Comparison of ENCODE assay signal across 21 cellular contexts in the genomic region with DNA sequence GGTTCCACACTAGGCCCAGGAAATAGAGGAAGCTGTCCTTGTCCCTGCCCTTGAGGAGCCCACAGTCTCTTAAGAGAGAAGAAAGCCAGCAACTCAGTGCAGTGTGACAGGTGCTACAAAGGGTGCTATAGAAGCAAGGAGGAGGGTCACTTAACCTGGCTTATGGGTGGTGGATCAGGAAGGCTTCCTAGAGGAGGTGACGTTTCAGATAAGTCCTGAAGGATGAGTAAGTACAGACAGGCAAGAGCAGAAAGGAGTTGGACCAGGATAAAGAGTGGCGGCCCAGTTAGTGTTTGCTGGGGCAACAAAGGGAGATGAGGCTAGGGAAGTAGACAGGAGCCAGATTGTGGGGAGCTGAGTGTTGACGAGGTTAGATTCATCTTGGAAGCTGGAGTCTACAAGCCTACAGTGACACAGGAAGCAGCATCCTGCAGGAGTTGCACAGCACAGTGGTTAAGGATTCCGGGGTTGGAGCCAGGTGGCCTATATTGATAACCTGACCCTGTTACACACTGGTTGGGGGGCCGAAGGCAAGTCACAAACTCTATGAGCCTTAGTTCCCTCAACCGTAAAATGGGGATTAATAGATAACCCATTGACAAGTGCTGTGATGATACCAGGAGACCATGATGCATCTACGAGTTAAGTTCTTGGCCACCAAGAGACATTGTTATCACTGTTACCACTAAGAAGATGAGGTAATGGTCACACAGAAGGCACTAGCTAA. TPM values are rescaled to one million over a fixed set of nuclear protein-coding genes. Genes with fewer than 3 reads are reported as not detected.
A peak's percentile ranks its signal among the peaks of the same experiment; 100 is the strongest.
DNase-seq lines count a peak whose midpoint lies in the region; ATAC-seq, FAIRE-seq and TF ChIP-seq lines count a peak whose summit lies in the region.
"Had no signal": no experiment of that assay in that cellular context is flagged by ENCODE, and none has a peak within 500 bp of the region (broad histone marks: within the 10 kb centered on the region; RNA-seq: fewer than 3 reads in every experiment).

No MANE protein-coding gene starts in this region.

- CTCF ChIA-PET in K562 (lab: Yijun Ruan, JAX; ENCODE audit: low intra/inter-chr PET ratio) = no interaction called here

- intact Hi-C loops in K562 (cut with micrococcal nuclease) = no loop called here
- intact Hi-C loops in sciatic nerve (cut with DNase I) = no loop called here

- H3K36me3 ChIP-seq in K562 (ENCODE audit: control insufficient read depth, insufficient read depth, low read length) = no peaks in the 10 kb centered on the region
- H3K36me3 ChIP-seq: HAP-1 had no signal

- H3K4me2 ChIP-seq in K562 (ENCODE audit: insufficient read depth, low read length) = no peak overlapping the region
- H3K4me2 ChIP-seq: BLaER1 had no signal

- H3K9me3 ChIP-seq in K562 (replicated peaks; ENCODE audit: control insufficient read depth, insufficient read depth, low read depth, low read length) = no peaks in the 10 kb centered on the region
- H3K9me3 ChIP-seq: BLaER1, Caco-2, HAP-1 had no signal

- no peak for TF ChIP-seq CTCF in NB4 (IDR thresholded peaks at IDR 0.05; ENCODE audit: low read depth, low read length)
- TF ChIP-seq CTCF in K562 (IDR thresholded peaks at IDR 0.05 in 2 of 3, conservative IDR thresholded peaks at IDR 0.05 in 1 of 3; ENCODE audit: insufficient read depth in 2 of 3, low read depth in 1 of 3, low read length in 3 of 3) = no peak

- H4K20me1 ChIP-seq in K562 (replicated peaks; ENCODE audit: control insufficient read depth, insufficient read depth, low read length) = 0 out of 2 replicates have a peak, but pooled peaks cover 6% of the 10 kb centered on the region

- H3K9ac ChIP-seq in K562 (ENCODE audit: insufficient read depth in 1 of 2, low read depth in 2 of 2, low read length in 2 of 2) = no peak overlapping the region
- H3K9ac ChIP-seq: BLaER1 had no signal

- no TSS peak for BruUV-seq in K562 (replicated peaks; lab: Mats Ljungman, UMichigan)

- in situ Hi-C loops in K562 (cut with MboI) = no loop called here

- TF ChIP-seq RAD21 in K562 (CRISPR knock-in tag; conservative IDR thresholded peaks at IDR 0.05 in 1 of 2, IDR thresholded peaks at IDR 0.05 in 1 of 2) = no peak

- H3K27ac ChIP-seq in K562 (ENCODE audit: extremely low read depth, low read depth, low read length) = no peak overlapping the region
- H3K27ac ChIP-seq: BLaER1, C4-2B had no signal

- peaks cover 4% of the 10 kb centered on the region for H3K9me1 ChIP-seq in K562 (ENCODE audit: control insufficient read depth, insufficient read depth, low read length)

- H2AFZ ChIP-seq in K562 (ENCODE audit: low read depth, low read length) = peak overlapping the region; percentile 47; the same call in 1 of the 2 replicates

- TF ChIP-seq EP300 in K562 (IDR thresholded peaks at IDR 0.05; ENCODE audit: low read length) = no peak

- WGBS in K562 (ENCODE audit: insufficient coverage, low coverage, missing lambda C conversion rate) = 7% methylated on average over 7 of the region's 7 CpGs

- peak; percentile 52 for ATAC-seq in K562
- ATAC-seq in sciatic nerve = no peak
- ATAC-seq in GM21619 (IDR thresholded peaks at IDR 0.05; ENCODE audit: unreplicated experiment) = no peak
- ATAC-seq in esophagus mucosa = no peak
- ATAC-seq: CD8-positive, alpha-beta T cell; GM12878 had no signal

- peaks cover 11 to 18% of the 10 kb centered on the region in 2 experiments for H3K27me3 ChIP-seq in K562 (ENCODE audit: control insufficient read depth in 2 of 2, insufficient read depth in 2 of 2, low read length in 2 of 2)

- peak; percentile 46 for FAIRE-seq in K562 (lab: Jason Lieb, UNC)
- FAIRE-seq: GM12878, H54 had no signal

- H3K4me1 ChIP-seq in K562 (replicated peaks in 1 of 2; ENCODE audit: control insufficient read depth in 2 of 2, insufficient read depth in 2 of 2, low read length in 2 of 2) = peaks cover 3 to 13% of the 10 kb centered on the region in 2 experiments; a peak in 3 of 5 replicates

- DNase-seq in NB4 (ENCODE audit: low read depth) (peak; percentile 27), K562 (ENCODE audit: extremely low read depth in 1 of 4, low spot score in 3 of 4) (peak in 1 of 4 experiments; percentile 32), sciatic nerve (ENCODE audit: low spot score) (peak; percentile 21), T-helper 1 cell (no peak)
- DNase-seq: Caco-2; CD4-positive, CD25-positive, alpha-beta regulatory T cell; CD8-positive, alpha-beta T cell; DMS79; EL; GDM1; GOT3; HFFc6 had no signal

- no peaks in the 10 kb centered on the region for H3K79me2 ChIP-seq in K562 (ENCODE audit: control insufficient read depth, insufficient read depth, low read length)

- H3K4me3 ChIP-seq in NB4 (ENCODE audit: low read depth, low read length) (no peak overlapping the region), K562 (no peak overlapping the region)
- H3K4me3 ChIP-seq: BLaER1, GM12878, HAP-1 had no signal

- POLR2A ChIA-PET in K562 (lab: Yijun Ruan, JAX) = interaction anchor here (0.6 to 2.0 kb wide), 4 partner anchors 8 to 113 kb away, joined by 3 to 6 read pairs (median 4); a partner anchor contains a TSS

- TF ChIP-seq POLR2A in NB4 (IDR thresholded peaks at IDR 0.05; ENCODE audit: extremely low read depth, insufficient read length) = no peak
- TF ChIP-seq POLR2A in K562 (conservative IDR thresholded peaks at IDR 0.05) = no peak

TF ChIP-seq in K562, 482 proteins besides CTCF, POLR2A, EP300 and RAD21 (continues in another document):
- TF ChIP-seq RCOR1 (IDR thresholded peaks at IDR 0.05; ENCODE audit: borderline replicate concordance in 1 of 2, low read depth in 2 of 2, low read length in 2 of 2) (0 out of 4 replicates have a peak, but pooled peaks of 1 of the 2 experiments have one; percentile 5), ZNF436 (CRISPR knock-in tag; IDR thresholded peaks at IDR 0.05) (peak; percentile 74), RNF2 (IDR thresholded peaks at IDR 0.05) (no peak), KDM2B (CRISPR knock-in tag; IDR thresholded peaks at IDR 0.05) (no peak)

RNA-seq across cellular contexts. Expression of a gene that starts 5.4 kb away (rescaled TPM):
- total RNA-seq in K562 (2011; cell fraction: chromatin; rRNA removed; ENCODE audit: low replicate concordance) = 9.0 and 14.1 TPM in 2 replicates
- 10.5 and 14.0 TPM in 2 replicates for total RNA-seq in K562 (2011; cell fraction: nucleolus; rRNA removed)
- 10.1 and 17.3 TPM in 2 replicates for total RNA-seq in K562 (2011; cell fraction: nucleoplasm; rRNA removed)
- total RNA-seq in K562 (2014; rRNA removed) = 16.3 and 23.8 TPM in 2 replicates
- total RNA-seq in K562 (2014; rRNA removed; fragmentation: Illumina TruSeq; extraction: Trizol) = 5.1 and 5.4 TPM in 2 replicates
- total RNA-seq in K562 (2015; rRNA removed; fragmentation: Illumina TruSeq; extraction: Trizol) = 7.1 and 8.3 TPM in 2 replicates
- 13.4 and 14.0 TPM in 2 replicates for total RNA-seq in K562 (2021)
- polyA plus RNA-seq in K562 (2011; rRNA removed) = 7.9 and 9.4 TPM in 2 replicates
- polyA plus RNA-seq in K562 (2011; cell fraction: cytosol; rRNA removed) = 7.8 and 18.0 TPM in 2 replicates
- 10.5 and 16.5 TPM in 2 replicates for polyA plus RNA-seq in K562 (2011; cell fraction: nucleus; rRNA removed)
- polyA plus RNA-seq in K562 (2012) = 5.0 and 9.0 TPM in 2 replicates
- polyA plus RNA-seq in K562 (2014; fragmentation: Illumina TruSeq; extraction: Trizol) = 9.5 and 14.8 TPM in 2 replicates
- 1 to 10 TPM; 2.8 to 3.4 TPM for polyA plus RNA-seq in K562 (2014; fragmentation: Nextera tagmentation; extraction: Ambion mirVana)
- 12.0 and 20.9 TPM in 2 replicates for polyA plus RNA-seq in K562 (2014; rRNA removed)
- 5.1 and 5.6 TPM in 2 replicates for polyA minus RNA-seq in K562 (2011; rRNA and poly(A)+ RNA removed)
- polyA minus RNA-seq in K562 (2011; cell fraction: cytosol; rRNA and poly(A)+ RNA removed) = 4.7 and 8.4 TPM in 2 replicates
- polyA minus RNA-seq in K562 (2011; cell fraction: nucleus; rRNA and poly(A)+ RNA removed) = 5.2 and 6.5 TPM in 2 replicates
- total RNA-seq in sciatic nerve = 11.5 TPM
- total RNA-seq in esophagus mucosa = 1.3 TPM
- total RNA-seq: B cell; CD4-positive, CD25-positive, alpha-beta regulatory T cell; CD8-positive, alpha-beta T cell; GM12878; HFFc6 had no signal
- polyA plus RNA-seq: AG04450; CD4-positive, CD25-positive, alpha-beta regulatory T cell; GM12878 had no signal

RNA-seq across cellular contexts. Expression of a gene that starts 30.5 kb away (rescaled TPM):
- 4.5 and 12.6 TPM in 2 replicates for total RNA-seq in K562 (2011; cell fraction: chromatin; rRNA removed; ENCODE audit: low replicate concordance)
- total RNA-seq in K562 (2011; cell fraction: nucleolus; rRNA removed) = 3.5 and 3.7 TPM in 2 replicates
- 5.8 and 9.0 TPM in 2 replicates for total RNA-seq in K562 (2011; cell fraction: nucleoplasm; rRNA removed)
- total RNA-seq in K562 (2014; rRNA removed) (7.4 and 7.9 TPM in 2 replicates), K562 (2014; rRNA removed; fragmentation: Illumina TruSeq; extraction: Trizol) (24.5 and 25.2 TPM in 2 replicates), K562 (2015; rRNA removed; fragmentation: Illumina TruSeq; extraction: Trizol) (14.6 and 16.3 TPM in 2 replicates), K562 (2021) (34.0 and 36.4 TPM in 2 replicates), sciatic nerve (16.0 TPM), esophagus mucosa (15.7 TPM)
- polyA plus RNA-seq in K562 (2011; rRNA removed) (46.5 and 61.7 TPM in 2 replicates), K562 (2014; fragmentation: Illumina TruSeq; extraction: Trizol) (39.6 and 41.8 TPM in 2 replicates), K562 (2014; fragmentation: Nextera tagmentation; extraction: Ambion mirVana) (10 to 100 TPM; 84.1 to 86.3 TPM), K562 (2014; rRNA removed) (20.0 and 26.5 TPM in 2 replicates)
- 8.2 and 10.9 TPM in 2 replicates for polyA plus RNA-seq in K562 (2011; cell fraction: cytosol; rRNA removed)
- 6.1 and 11.3 TPM in 2 replicates for polyA plus RNA-seq in K562 (2011; cell fraction: nucleus; rRNA removed)
- 22.9 and 29.0 TPM in 2 replicates for polyA plus RNA-seq in K562 (2012)
- 29.0 and 32.7 TPM in 2 replicates for polyA minus RNA-seq in K562 (2011; rRNA and poly(A)+ RNA removed)
- polyA minus RNA-seq in K562 (2011; cell fraction: cytosol; rRNA and poly(A)+ RNA removed) = 6.8 and 12.9 TPM in 2 replicates
- 2.4 and 4.9 TPM in 2 replicates for polyA minus RNA-seq in K562 (2011; cell fraction: nucleus; rRNA and poly(A)+ RNA removed)

RNA-seq across cellular contexts. Expression of a gene that starts 30.5 kb away (rescaled TPM):
- 118 and 197 TPM in 2 replicates for total RNA-seq in K562 (2011; cell fraction: chromatin; rRNA removed; ENCODE audit: low replicate concordance)
- 66.7 and 74.3 TPM in 2 replicates for total RNA-seq in K562 (2011; cell fraction: nucleolus; rRNA removed)
- 91.3 and 97.5 TPM in 2 replicates for total RNA-seq in K562 (2011; cell fraction: nucleoplasm; rRNA removed)
- total RNA-seq in K562 (2014; rRNA removed) = 53.6 and 57.9 TPM in 2 replicates
- 81.2 and 89.5 TPM in 2 replicates for total RNA-seq in K562 (2014; rRNA removed; fragmentation: Illumina TruSeq; extraction: Trizol)
- 65.7 and 70.8 TPM in 2 replicates for total RNA-seq in K562 (2015; rRNA removed; fragmentation: Illumina TruSeq; extraction: Trizol)
- total RNA-seq in K562 (2021) = 49.0 and 55.0 TPM in 2 replicates
- 101 and 105 TPM in 2 replicates for polyA plus RNA-seq in K562 (2011; rRNA removed)
- polyA plus RNA-seq in K562 (2011; cell fraction: cytosol; rRNA removed) = 32.0 and 54.7 TPM in 2 replicates
- polyA plus RNA-seq in K562 (2011; cell fraction: nucleus; rRNA removed) = 155 and 246 TPM in 2 replicates
- polyA plus RNA-seq in K562 (2012) = 45.7 and 52.4 TPM in 2 replicates
- polyA plus RNA-seq in K562 (2014; fragmentation: Illumina TruSeq; extraction: Trizol) = 81.3 and 93.1 TPM in 2 replicates
- 10 to 100 TPM; 78.6 to 95.1 TPM for polyA plus RNA-seq in K562 (2014; fragmentation: Nextera tagmentation; extraction: Ambion mirVana)
- polyA plus RNA-seq in K562 (2014; rRNA removed) = 80.2 and 86.8 TPM in 2 replicates
- 103 and 108 TPM in 2 replicates for polyA minus RNA-seq in K562 (2011; rRNA and poly(A)+ RNA removed)
- 34.3 and 46.7 TPM in 2 replicates for polyA minus RNA-seq in K562 (2011; cell fraction: cytosol; rRNA and poly(A)+ RNA removed)
- 56.1 and 91.1 TPM in 2 replicates for polyA minus RNA-seq in K562 (2011; cell fraction: nucleus; rRNA and poly(A)+ RNA removed)
- 25.9 TPM for total RNA-seq in sciatic nerve
- 36.5 TPM for total RNA-seq in esophagus mucosa

Comparison
In these comparisons a context has a peak if more than half of its experiments do, and no peak if none do; other contexts are left out.
1. DNase-seq: peak in NB4 (single experiment) and sciatic nerve (single experiment); none in T-helper 1 cell (0 of 5).